Comparison of ENCODE assay signal across 9 cellular contexts in the genomic region with DNA sequence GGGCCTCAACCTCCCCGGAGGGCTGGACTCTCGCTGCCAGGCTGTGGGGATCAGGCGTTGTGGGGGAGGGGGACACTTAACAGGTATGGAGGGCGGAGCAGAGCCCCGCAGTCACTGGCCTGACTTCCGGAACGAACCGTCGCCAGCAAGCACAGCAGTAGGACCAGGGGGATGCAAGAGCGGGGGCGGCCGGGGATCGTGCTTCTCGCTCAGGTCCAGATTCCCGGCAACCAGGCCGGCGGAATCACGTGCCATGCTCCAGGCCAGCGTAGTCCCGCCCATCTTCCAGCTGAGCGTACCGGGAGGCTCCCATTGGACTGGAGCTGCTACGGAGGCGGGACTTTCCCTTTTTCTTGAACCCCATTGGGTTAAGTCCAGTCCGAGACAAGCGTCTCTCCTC. TPM values are rescaled to one million over a fixed set of nuclear protein-coding genes. Genes with fewer than 3 reads are reported as not detected.
DNase-seq lines count a peak whose midpoint lies in the region; ATAC-seq and TF ChIP-seq lines count a peak whose summit lies in the region.
"Had no signal": no experiment of that assay in that cellular context is flagged by ENCODE, and none has a peak within 500 bp of the region (broad histone marks: within the 10 kb centered on the region; RNA-seq: fewer than 3 reads in every experiment).

No MANE protein-coding gene starts in this region.

- H3K36me3 ChIP-seq in ES-I3 (ENCODE audit: insufficient read depth, low read length) = no peaks in the 10 kb centered on the region
- no peaks in the 10 kb centered on the region for H3K36me3 ChIP-seq in SU-DHL-6 (ENCODE audit: low read length)
- H3K36me3 ChIP-seq in brain microvascular endothelial cell (replicated peaks) = no peaks in the 10 kb centered on the region
- H3K36me3 ChIP-seq in suprapubic skin = peaks cover under 1% of the 10 kb centered on the region

- ATAC-seq in GM21576 (IDR thresholded peaks at IDR 0.05; ENCODE audit: unreplicated experiment) = no peak

- peak overlapping the region; percentile 65 for H3K4me2 ChIP-seq in SU-DHL-6 (ENCODE audit: low read depth, low read length, poor library complexity, severe bottlenecking)

- in situ Hi-C loops in brain microvascular endothelial cell (cut with HindIII; ENCODE audit: low pct_ligation_motif_present, low sequenced_read_pairs) = no loop called here

- no peaks in the 10 kb centered on the region for H3K27me3 ChIP-seq in SU-DHL-6 (ENCODE audit: low read length)
- H3K27me3 ChIP-seq in brain microvascular endothelial cell (replicated peaks) = no peaks in the 10 kb centered on the region
- H3K27me3 ChIP-seq in suprapubic skin = no peaks in the 10 kb centered on the region

- H3K9me2 ChIP-seq in SU-DHL-6 (replicated peaks; ENCODE audit: insufficient read depth, low read length) = no peaks in the 10 kb centered on the region

- no peak for TF ChIP-seq POLR2A in suprapubic skin (IDR thresholded peaks at IDR 0.05)

- no peaks in the 10 kb centered on the region for H4K20me1 ChIP-seq in SU-DHL-6 (ENCODE audit: low read depth, low read length)

- H3K27ac ChIP-seq in SU-DHL-6 (ENCODE audit: low read depth, low read length) (no peak overlapping the region), brain microvascular endothelial cell (no peak overlapping the region), suprapubic skin (no peak overlapping the region)

- peak overlapping the region; percentile 58 for H2AFZ ChIP-seq in SU-DHL-6 (ENCODE audit: low read depth, low read length, severe bottlenecking)

- 88% methylated on average over 24 of the region's 26 CpGs for WGBS in suprapubic skin

- no peak for TF ChIP-seq EP300 in suprapubic skin (IDR thresholded peaks at IDR 0.05)

- peaks cover 23% of the 10 kb centered on the region for H3K79me2 ChIP-seq in SU-DHL-6 (ENCODE audit: insufficient read depth, low read length)

- peaks cover 12% of the 10 kb centered on the region for H3K4me1 ChIP-seq in ES-I3 (ENCODE audit: insufficient read depth, low read length)
- H3K4me1 ChIP-seq in suprapubic skin = peaks cover 11% of the 10 kb centered on the region

- H3K9ac ChIP-seq in ES-I3 (ENCODE audit: low read depth, low read length) (peak overlapping the region; percentile 30; the same call in 1 of the 2 replicates), SU-DHL-6 (ENCODE audit: low read length) (peak overlapping the region; percentile 60)

- H3F3A ChIP-seq in SU-DHL-6 (ENCODE audit: insufficient read depth) = no peaks in the 10 kb centered on the region; the same call in 1 of the 2 replicates

- H3K4me3 ChIP-seq in SU-DHL-6 (ENCODE audit: insufficient read depth, low read length, poor library complexity, severe bottlenecking) (peak overlapping the region; percentile 61), brain microvascular endothelial cell (ENCODE audit: low read depth, low read length) (peak overlapping the region; percentile 44), suprapubic skin (peak overlapping the region; percentile 23)

- H3K9me3 ChIP-seq in ES-I3 (ENCODE audit: control insufficient read depth, insufficient read depth, low read length) = no peaks in the 10 kb centered on the region
- H3K9me3 ChIP-seq in SU-DHL-6 (ENCODE audit: insufficient read depth, low read length) = no peaks in the 10 kb centered on the region
- H3K9me3 ChIP-seq in suprapubic skin = no peaks in the 10 kb centered on the region

- peak; percentile 28 for DNase-seq in brain microvascular endothelial cell
- peak; percentile 44 to 69 for DNase-seq in lung microvascular endothelial cell (ENCODE audit: low read depth in 2 of 2)
- peak in 1 of 2 donors; percentile 90 for DNase-seq in suprapubic skin (ENCODE audit: low spot score in 2 of 2)
- DNase-seq in cerebellar nuclear complex (lab: John Stamatoyannopoulos, UW) = no peak
- no peak for DNase-seq in NCI-H1092 (lab: John Stamatoyannopoulos, UW)

- TF ChIP-seq CTCF in SU-DHL-6 (IDR thresholded peaks at IDR 0.05; ENCODE audit: insufficient read depth, low read length, poor library complexity, severe bottlenecking) (no peak), brain microvascular endothelial cell (IDR thresholded peaks at IDR 0.05; ENCODE audit: low read depth, low read length, missing control alignments) (no peak), suprapubic skin (IDR thresholded peaks at IDR 0.05) (no peak)

RNA-seq across cellular contexts. Expression of gene POU5F1, which starts 10.0 kb away (rescaled TPM):
- total RNA-seq in lung microvascular endothelial cell = not detected in 2 replicates
- total RNA-seq in suprapubic skin = 10 to 100 TPM in 1 of 4 donors, 1 to 10 TPM in 2, under 1 TPM in 1; 0.85 to 13.0 (median 7.7) TPM
- total RNA-seq: frontal cortex had no signal

RNA-seq across cellular contexts. Expression of gene TCF19, which starts 22.1 kb away (rescaled TPM):
- total RNA-seq in lung microvascular endothelial cell (6.3 and 12.0 TPM in 2 replicates), suprapubic skin (10 to 100 TPM; 14.8 to 24.3 (median 23.8) TPM)

RNA-seq across cellular contexts. Expression of gene CCHCR1, which starts 22.9 kb away (rescaled TPM):
- total RNA-seq in lung microvascular endothelial cell (7.7 and 8.7 TPM in 2 replicates), suprapubic skin (10 to 100 TPM; 10.7 to 33.4 (median 16.5) TPM)

RNA-seq across cellular contexts. Expression of gene PSORS1C2, which starts 41.6 kb away (rescaled TPM):
- not detected in 2 replicates for total RNA-seq in lung microvascular endothelial cell
- 10 to 100 TPM in 3 of 4 donors, 1 to 10 TPM in 1; 5.9 to 63.0 (median 27.8) TPM for total RNA-seq in suprapubic skin
- total RNA-seq: frontal cortex had no signal

Comparison
In these comparisons a context has a peak if more than half of its experiments do, and no peak if none do; other contexts are left out.
1. DNase-seq: peak in brain microvascular endothelial cell (single experiment) and lung microvascular endothelial cell (2 of 2); none in cerebellar nuclear complex (0 of 2) and NCI-H1092 (single experiment).
2. Peak in every context shown above with its lines, with median percentiles within 50 percentile points of each other: H3K4me3 ChIP-seq.